Comparison of ENCODE assay signal across 14 cellular contexts in genomic region chr3:30691249-30691880, GRCh38.
DNase-seq lines count a peak whose midpoint lies in the region; ATAC-seq and TF ChIP-seq lines count a peak whose summit lies in the region.
"Had no signal": no experiment of that assay in that cellular context is flagged by ENCODE, and none has a peak within 500 bp of the region (broad histone marks: within the 10 kb centered on the region; RNA-seq: fewer than 3 reads in every experiment).

No MANE protein-coding gene starts in this region.

- H3K9ac ChIP-seq in MM.1S (ENCODE audit: low read length): no peak overlapping the region

- no peaks in the 10 kb centered on the region for H3K27me3 ChIP-seq in right lobe of liver
- H3K27me3 ChIP-seq in MM.1S (replicated peaks; ENCODE audit: insufficient read depth, low read length): no peaks in the 10 kb centered on the region
- H3K27me3 ChIP-seq: SJCRH30 had no signal

- peaks cover 0 to 30% (median 5%) of the 10 kb centered on the region in 4 donors for H3K36me3 ChIP-seq in right lobe of liver
- no peaks in the 10 kb centered on the region for H3K36me3 ChIP-seq in MM.1S (replicated peaks; ENCODE audit: insufficient read depth, low read length)

- H3K27ac Mint-ChIP-seq in T-cell: peak overlapping the region; percentile 94 to 96
- peak overlapping the region; percentile 90 for H3K27ac Mint-ChIP-seq in stimulated activated effector memory CD8-positive, alpha-beta T cell treated with anti-CD3 and anti-CD28 coated beads, Interleukin-12 subunit alpha, Interleukin-12 subunit beta, amount 100 ng/mL, for 72 hours
- H3K27ac Mint-ChIP-seq: WTC11 had no signal

- intact Hi-C loops in right lobe of liver (cut with DNase I): no loop called here

- H3K4me3 Mint-ChIP-seq in T-cell: no peak overlapping the region
- no peak overlapping the region for H3K4me3 Mint-ChIP-seq in stimulated activated effector memory CD8-positive, alpha-beta T cell treated with anti-CD3 and anti-CD28 coated beads, Interleukin-12 subunit alpha, Interleukin-12 subunit beta, amount 100 ng/mL, for 72 hours
- H3K4me3 Mint-ChIP-seq: WTC11 had no signal

- no peaks in the 10 kb centered on the region for H3K9me2 ChIP-seq in MM.1S (replicated peaks; ENCODE audit: insufficient read depth, low read length)

- POLR2A ChIA-PET in T-cell (lab: Charles Lee): interaction anchor here (0.6 to 0.7 kb wide), 2 partner anchors 53 to 494 kb away, joined by 3 read pairs; no protein-coding TSS in a partner anchor

- TF ChIP-seq CTCF in right lobe of liver (IDR thresholded peaks at IDR 0.05) (no peak), MM.1S (IDR thresholded peaks at IDR 0.05; ENCODE audit: low read length) (no peak)

- H3K4me3 ChIP-seq in right lobe of liver (no peak overlapping the region), MM.1S (ENCODE audit: low read length) (no peak overlapping the region)
- H3K4me3 ChIP-seq: SJCRH30 had no signal

- no peaks in the 10 kb centered on the region for H3K79me2 ChIP-seq in MM.1S (ENCODE audit: low read length)

- no peaks in the 10 kb centered on the region for H3K27me3 Mint-ChIP-seq in T-cell

- no peak for ATAC-seq in T-cell (replicated peaks in 1 of 4)
- peak in 3 of 4 donors; percentile 13 to 37 (median 21) for ATAC-seq in right lobe of liver
- ATAC-seq in stimulated activated effector memory CD8-positive, alpha-beta T cell treated with anti-CD3 and anti-CD28 coated beads, Interleukin-12 subunit alpha, Interleukin-12 subunit beta, amount 100 ng/mL, for 72 hours: no peak
- ATAC-seq: WTC11 had no signal

- H3F3A ChIP-seq in MM.1S (ENCODE audit: insufficient read depth, low read length): no peaks in the 10 kb centered on the region

- H3K9me3 Mint-ChIP-seq in T-cell: no peaks in the 10 kb centered on the region
- H3K9me3 Mint-ChIP-seq in stimulated activated effector memory CD8-positive, alpha-beta T cell treated with anti-CD3 and anti-CD28 coated beads, Interleukin-12 subunit alpha, Interleukin-12 subunit beta, amount 100 ng/mL, for 72 hours: no peaks in the 10 kb centered on the region
- H3K9me3 Mint-ChIP-seq: WTC11 had no signal

- no peaks in the 10 kb centered on the region for H3K9me3 ChIP-seq in right lobe of liver
- H3K9me3 ChIP-seq in MM.1S (replicated peaks; ENCODE audit: insufficient read depth, low read length): no peaks in the 10 kb centered on the region
- H3K9me3 ChIP-seq: SJCRH30 had no signal

- no peak overlapping the region for H3K4me2 ChIP-seq in MM.1S (ENCODE audit: low read depth, low read length)

- WGBS in right lobe of liver (ENCODE audit: insufficient coverage, low coverage, low lambda C conversion rate, missing lambda C conversion rate): 82% methylated on average over 7 of the region's 10 CpGs

- peaks cover 0 to 41% (median 16%) of the 10 kb centered on the region in 4 donors for H3K4me1 ChIP-seq in right lobe of liver
- H3K4me1 ChIP-seq in MM.1S (ENCODE audit: low read length): peaks cover 3% of the 10 kb centered on the region
- H3K4me1 ChIP-seq: SJCRH30 had no signal

- peaks cover 76% of the 10 kb centered on the region for H3K36me3 Mint-ChIP-seq in T-cell
- H3K36me3 Mint-ChIP-seq in stimulated activated effector memory CD8-positive, alpha-beta T cell treated with anti-CD3 and anti-CD28 coated beads, Interleukin-12 subunit alpha, Interleukin-12 subunit beta, amount 100 ng/mL, for 72 hours: peaks cover 100% of the 10 kb centered on the region

- H3K27ac ChIP-seq in right lobe of liver (peak overlapping the region in 2 of 3 donors; percentile 13), MM.1S (ENCODE audit: low read length) (no peak overlapping the region)
- H3K27ac ChIP-seq: SJCRH30 had no signal

- no peak overlapping the region for H2AFZ ChIP-seq in MM.1S (ENCODE audit: low read length)

- peak; percentile 32 for DNase-seq in DMS 273 (lab: John Stamatoyannopoulos, UW; ENCODE audit: unreplicated experiment)
- no peak for DNase-seq in DMS 273 treated with DMSO at 0.1 percent for 48 hours (lab: John Stamatoyannopoulos, UW)
- no peak for DNase-seq in T-cell
- DNase-seq in right lobe of liver: no peak
- no peak for DNase-seq in stimulated activated effector memory CD8-positive, alpha-beta T cell treated with anti-CD3 and anti-CD28 coated beads, Interleukin-12 subunit alpha, Interleukin-12 subunit beta, amount 100 ng/mL, for 72 hours (ENCODE audit: low spot score in 2 of 2)
- no peak for DNase-seq in MM.1S
- DNase-seq in cerebellar cortex (ENCODE audit: low spot score): no peak
- no peak for DNase-seq in superior temporal gyrus (ENCODE audit: extremely low spot score)
- DNase-seq: DMS53; islet precursor cell; NCI-H446 treated with DMSO at 0.1 percent for 48 hours; SJCRH30; stimulated activated CD4-positive, alpha-beta T cell treated with anti-CD3 and anti-CD28 coated beads, Interleukin-2, amount 100 ng/mL, for 24 hours had no signal

- H3K4me1 Mint-ChIP-seq in T-cell: peaks cover 82 to 89% (median 87%) of the 10 kb centered on the region in 3 donors
- H3K4me1 Mint-ChIP-seq in stimulated activated effector memory CD8-positive, alpha-beta T cell treated with anti-CD3 and anti-CD28 coated beads, Interleukin-12 subunit alpha, Interleukin-12 subunit beta, amount 100 ng/mL, for 72 hours: peaks cover 46% of the 10 kb centered on the region

- TF ChIP-seq POLR2A in right lobe of liver (IDR thresholded peaks at IDR 0.05): no peak

- CTCF ChIA-PET in T-cell (lab: Charles Lee): interaction anchor here (0.5 to 2.3 kb wide), 8 partner anchors 10 to 849 kb away, joined by 3 to 14 read pairs (median 3); no protein-coding TSS in a partner anchor

- no peaks in the 10 kb centered on the region for H4K20me1 ChIP-seq in MM.1S (ENCODE audit: insufficient read depth, low read length)

Comparison
In these comparisons a context has a peak if more than half of its experiments do, and no peak if none do; other contexts are left out.
1. ATAC-seq: peak in right lobe of liver (3 of 4); none in T-cell (0 of 4) and stimulated activated effector memory CD8-positive, alpha-beta T cell treated with anti-CD3 and anti-CD28 coated beads, Interleukin-12 subunit alpha, Interleukin-12 subunit beta, amount 100 ng/mL, for 72 hours (single experiment).